ENCODE assay signal across 10 cellular contexts in genomic region chr11:95512177-95512576, GRCh38.
A peak's percentile ranks its signal among the peaks of the same experiment; 100 is the strongest.
DNase-seq lines count a peak whose midpoint lies in the region; ATAC-seq, FAIRE-seq and TF ChIP-seq lines count a peak whose summit lies in the region.
"Had no signal": no experiment of that assay in that cellular context is flagged by ENCODE, and none has a peak within 500 bp of the region (broad histone marks: within the 10 kb centered on the region; RNA-seq: fewer than 3 reads in every experiment).

No MANE protein-coding gene starts in this region.

- H3K36me3 ChIP-seq in psoas muscle (ENCODE audit: insufficient read depth in 1 of 2, low read depth in 1 of 2) = no peaks in the 10 kb centered on the region

- peaks cover 0 to 2% (median 0%) of the 10 kb centered on the region in 3 donors for H3K27me3 ChIP-seq in psoas muscle (ENCODE audit: insufficient read depth in 3 of 3, low read length in 2 of 3)

- WGBS in psoas muscle, 3 donors = 35 to 39% (median 35%) methylated on average over 4 of the region's 4 CpGs

- ATAC-seq in psoas muscle (peak; percentile 30 to 88 (median 66)), HG03442 (IDR thresholded peaks at IDR 0.05; ENCODE audit: unreplicated experiment) (no peak), GM21825 (IDR thresholded peaks at IDR 0.05; ENCODE audit: unreplicated experiment) (no peak)
- ATAC-seq: activated T-helper 17 cell treated with anti-CD3 and anti-CD28 coated beads, Interleukin-2, amount 50 U/mL, for 72 hours had no signal

- intact Hi-C loops in psoas muscle (cut with DNase I) = no loop called here

- DNase-seq in AG09319 (ENCODE audit: extremely low read depth, low read depth) = peak; percentile 89
- peak; percentile 97 for DNase-seq in fibroblast of the aortic adventitia (ENCODE audit: low read depth)
- peak in 1 of 2 donors; percentile 27 for DNase-seq in psoas muscle
- DNase-seq in hypothalamus (lab: John Stamatoyannopoulos, UW) = no peak
- no peak for DNase-seq in D721Med (ENCODE audit: insufficient read length, low spot score)
- DNase-seq: NCI-H2107 had no signal

- H3K9me3 ChIP-seq in psoas muscle = no peaks in the 10 kb centered on the region

- no peak for FAIRE-seq in D721Med (lab: Jason Lieb, UNC)

- no peak for TF ChIP-seq CTCF in AG09319 (IDR thresholded peaks at IDR 0.05; ENCODE audit: low read depth, low read length)
- TF ChIP-seq CTCF in VCaP (conservative IDR thresholded peaks at IDR 0.05) = no peak
- no peak for TF ChIP-seq CTCF in fibroblast of the aortic adventitia (IDR thresholded peaks at IDR 0.05; ENCODE audit: insufficient read depth, low read length)
- no peak for TF ChIP-seq CTCF in psoas muscle (IDR thresholded peaks at IDR 0.05)
- TF ChIP-seq CTCF in D721Med (IDR thresholded peaks at IDR 0.05; ENCODE audit: insufficient read depth, missing control alignments) = no peak

- H3K4me1 ChIP-seq in psoas muscle = no peaks in the 10 kb centered on the region

- H3K4me3 ChIP-seq in fibroblast of the aortic adventitia (ENCODE audit: low read depth, low read length) (no peak overlapping the region), psoas muscle (no peak overlapping the region)

- H3K27ac ChIP-seq in VCaP (peak overlapping the region; percentile 72), psoas muscle (no peak overlapping the region)

Comparison
In these comparisons a context has a peak if more than half of its experiments do, and no peak if none do; other contexts are left out.
1. DNase-seq: peak in AG09319 (single experiment) and fibroblast of the aortic adventitia (single experiment); none in hypothalamus (0 of 51) and D721Med (single experiment).
2. ATAC-seq: peak in psoas muscle (4 of 4); none in HG03442 (single experiment) and GM21825 (single experiment).